In the genomic region with DNA sequence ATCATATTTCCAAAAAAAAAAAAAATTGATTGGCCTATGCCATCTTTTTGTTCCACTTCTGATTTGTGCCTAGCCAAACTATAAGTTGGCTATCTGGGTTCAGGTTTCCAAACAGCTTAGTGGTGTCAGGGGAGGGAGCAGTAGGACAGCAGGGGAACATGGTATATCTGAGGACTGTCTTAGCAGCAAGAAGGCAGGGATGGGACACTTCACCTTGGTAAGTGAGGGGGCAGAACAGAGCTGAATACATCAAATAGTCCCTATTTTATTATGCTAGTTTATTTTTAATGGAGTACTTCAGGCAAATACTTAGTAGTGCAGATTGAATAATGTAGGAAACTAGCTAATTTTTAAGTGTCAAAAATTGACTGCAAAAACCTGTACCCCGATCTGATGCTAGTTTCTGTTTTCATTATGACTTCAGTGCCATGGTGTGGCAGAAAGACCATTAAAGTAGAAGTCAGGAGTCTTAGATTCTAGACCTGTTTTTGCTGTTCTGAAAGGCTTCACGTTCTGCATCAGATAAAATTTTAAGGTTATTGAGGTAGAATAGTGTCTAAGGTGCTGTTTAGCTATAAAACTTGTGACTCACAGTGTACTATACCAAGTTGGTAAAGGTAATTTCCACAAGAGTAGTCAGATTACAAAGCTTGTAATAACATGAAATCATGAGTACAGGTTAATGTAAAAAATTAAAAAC, we compare ENCODE assay signal across 8 cellular contexts. TPM values are rescaled to one million over a fixed set of nuclear protein-coding genes. Genes with fewer than 3 reads are reported as not detected.
DNase-seq lines count a peak whose midpoint lies in the region; ATAC-seq and TF ChIP-seq lines count a peak whose summit lies in the region.

No MANE protein-coding gene starts in this region.

- ATAC-seq in GM18870 (IDR thresholded peaks at IDR 0.05; ENCODE audit: unreplicated experiment) = peak; percentile 61
- ATAC-seq in HG02678 (IDR thresholded peaks at IDR 0.05; ENCODE audit: unreplicated experiment) = peak; percentile 58
- peak; percentile 78 for ATAC-seq in Panc1

- POLR2A ChIA-PET in Panc1 (lab: Charles Lee) = interaction anchor here (0.6 kb wide), 1 partner anchor 9 kb away, joined by 5 read pairs; no protein-coding TSS in a partner anchor

- CTCF ChIA-PET in Panc1 (lab: Charles Lee) = interaction anchor here (1.0 kb wide), 1 partner anchor 28 kb away, joined by 12 read pairs; no protein-coding TSS in a partner anchor

- TF ChIP-seq CTCF in Panc1 (IDR thresholded peaks at IDR 0.05) (no peak), mesothelial cell of epicardium (IDR thresholded peaks at IDR 0.05; ENCODE audit: unreplicated experiment) (no peak)

- H3K9me3 ChIP-seq in Panc1 (ENCODE audit: control insufficient read depth, insufficient read depth, low read depth, low read length) = no peaks in the 10 kb centered on the region

- peaks cover 16% of the 10 kb centered on the region for H3K4me1 Mint-ChIP-seq in mesothelial cell of epicardium

- BruUV-seq in Panc1 (replicated peaks; lab: Mats Ljungman, UMichigan) = no TSS peak

- no peaks in the 10 kb centered on the region for H3K27me3 Mint-ChIP-seq in mesothelial cell of epicardium (ENCODE audit: low read depth)

- no peak overlapping the region for H3K4me3 Mint-ChIP-seq in mesothelial cell of epicardium

- H3K36me3 ChIP-seq in Panc1 (ENCODE audit: control insufficient read depth, insufficient read depth, low read length) = no peaks in the 10 kb centered on the region

- DNase-seq in Panc1 (ENCODE audit: low read depth, low spot score) (no peak), mesothelial cell of epicardium (ENCODE audit: low spot score in 2 of 2, unreplicated experiment in 2 of 2) (no peak), 8988T (no peak), SHP77 (lab: John Stamatoyannopoulos, UW) (no peak), NCI-H748 (lab: John Stamatoyannopoulos, UW; ENCODE audit: unreplicated experiment) (no peak), NCI-H446 (lab: John Stamatoyannopoulos, UW) (no peak)

- no peaks in the 10 kb centered on the region for H3K27me3 ChIP-seq in Panc1 (ENCODE audit: control insufficient read depth, insufficient read depth, low read length)

- peaks cover 41% of the 10 kb centered on the region for H3K4me1 ChIP-seq in Panc1 (ENCODE audit: control insufficient read depth, insufficient read depth, low read length)

- intact Hi-C loops in Panc1 (cut with micrococcal nuclease; ENCODE audit: unreplicated experiment) = no loop called here

- H3K4me3 ChIP-seq in Panc1 (ENCODE audit: low read depth in 2 of 2, low read length in 2 of 2) = no peak overlapping the region

- H3K36me3 Mint-ChIP-seq in mesothelial cell of epicardium = peaks cover 13% of the 10 kb centered on the region

- peak overlapping the region; percentile 77 for H3K27ac ChIP-seq in Panc1 (ENCODE audit: low read length)

- in situ Hi-C loops in Panc1 (cut with HindIII; ENCODE audit: low pct_unique_long_range_greater_than_20kb, low sequenced_read_pairs) = no loop called here

- peak overlapping the region; percentile 20 for H3K27ac Mint-ChIP-seq in mesothelial cell of epicardium

- H3K9me3 Mint-ChIP-seq in mesothelial cell of epicardium = peaks cover 8% of the 10 kb centered on the region

RNA-seq across cellular contexts. Expression of gene ZNRF2, which starts 38.4 kb away (rescaled TPM):
- total RNA-seq in Panc1 (2021; ENCODE audit: unreplicated experiment) (22.1 TPM), mesothelial cell of epicardium (11.6 to 12.5 TPM (median 12.1 TPM) in 3 replicates)
- 9.9 TPM for polyA plus RNA-seq in Panc1 (2012; ENCODE audit: insufficient read length)
